8 cellular contexts compared by ENCODE assay signal in the genomic region with DNA sequence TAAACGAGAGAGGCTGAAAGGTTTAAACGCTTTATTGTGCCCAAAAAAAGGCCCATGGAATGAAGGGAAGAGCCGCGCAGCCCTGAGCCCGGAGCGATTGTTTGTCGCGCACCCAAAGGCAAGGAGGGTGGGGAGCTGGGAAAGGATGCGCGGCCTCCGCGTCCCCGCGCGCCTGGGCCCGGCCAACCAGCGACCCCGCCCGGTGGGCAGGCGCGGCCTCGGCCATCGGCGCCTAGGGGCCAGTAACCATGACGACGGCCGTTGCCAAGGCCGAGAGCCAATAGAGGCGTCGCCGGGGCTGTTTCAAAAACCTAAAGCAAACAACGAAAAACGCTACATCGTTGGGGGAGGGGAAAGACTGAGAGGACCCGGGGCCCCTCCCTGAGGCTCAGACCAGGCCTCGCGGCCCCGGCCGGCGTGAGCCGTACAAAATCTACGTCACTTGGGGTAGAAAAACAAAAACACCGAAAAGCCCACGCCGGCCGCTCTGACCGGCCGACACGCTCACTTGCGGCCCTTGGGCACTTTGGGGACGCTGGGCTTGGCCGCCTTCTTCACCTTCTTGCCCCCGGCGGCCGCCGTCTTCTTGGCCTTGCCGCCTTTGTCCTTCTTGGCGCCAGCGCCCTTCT. TPM values are rescaled to one million over a fixed set of nuclear protein-coding genes. Genes with fewer than 3 reads are reported as not detected.
DNase-seq lines count a peak whose midpoint lies in the region; ATAC-seq, FAIRE-seq and TF ChIP-seq lines count a peak whose summit lies in the region.

No MANE protein-coding gene starts in this region.

- intact Hi-C loops in left ventricle myocardium inferior (cut with micrococcal nuclease), result no loop called here
- intact Hi-C loops in pancreas (cut with DNase I), result no loop called here

- 0% methylated on average over 59 of the region's 59 CpGs for WGBS in pancreas, 2 donors

- H3K36me3 ChIP-seq in BJ (ENCODE audit: control insufficient read depth, insufficient read depth, low read length), result no peaks in the 10 kb centered on the region
- no peaks in the 10 kb centered on the region for H3K36me3 ChIP-seq in astrocyte (ENCODE audit: insufficient read depth, low read length)
- no peaks in the 10 kb centered on the region for H3K36me3 ChIP-seq in left ventricle myocardium inferior
- H3K36me3 ChIP-seq in pancreas, result no peaks in the 10 kb centered on the region

- DNase-seq in BJ (ENCODE audit: low read depth) (peak; percentile 42), NCI-H1105 (lab: John Stamatoyannopoulos, UW) (peak; percentile 100), SKM-1 (lab: John Stamatoyannopoulos, UW; ENCODE audit: unreplicated experiment) (peak; percentile 55), astrocyte (ENCODE audit: low read depth) (peak; percentile 70), left ventricle myocardium inferior (peak; percentile 90), pancreas (peak; percentile 77 to 89 (median 84))

- FAIRE-seq in astrocyte (lab: Jason Lieb, UNC) (no peak), pancreas (lab: Jason Lieb, UNC) (no peak)

- H3K4me3 Mint-ChIP-seq in astrocyte (ENCODE audit: unreplicated experiment), result peak overlapping the region; percentile 83

- H3K4me1 ChIP-seq in astrocyte (ENCODE audit: insufficient read depth, low read length) (peaks cover 10% of the 10 kb centered on the region), left ventricle myocardium inferior (peaks cover 50% of the 10 kb centered on the region), pancreas (peaks cover 0 to 7% (median 4%) of the 10 kb centered on the region in 3 donors)

- H3K27ac ChIP-seq in astrocyte (ENCODE audit: low read depth, low read length) (peak overlapping the region; percentile 73), left ventricle myocardium inferior (replicated peaks) (peak overlapping the region; percentile 96), pancreas (peak overlapping the region; percentile 20 to 93 (median 85))

- peaks cover 13% of the 10 kb centered on the region for H3K36me3 Mint-ChIP-seq in astrocyte (ENCODE audit: low read depth, unreplicated experiment)

- CTCF ChIA-PET in BJ (lab: Yijun Ruan, JAX), result interaction anchor here (0.7 to 2.9 kb wide), 4 partner anchors 10 to 1644 kb away, joined by 3 to 14 read pairs (median 6); no protein-coding TSS in a partner anchor

- ATAC-seq in GM21360 (IDR thresholded peaks at IDR 0.05; ENCODE audit: unreplicated experiment), result peak; percentile 29
- peak; percentile 38 to 63 (median 62) for ATAC-seq in pancreas
- ATAC-seq in HG02870 (IDR thresholded peaks at IDR 0.05; ENCODE audit: unreplicated experiment), result no peak

- H4K20me1 ChIP-seq in astrocyte (ENCODE audit: insufficient read depth, low read length), result no peaks in the 10 kb centered on the region

- H3K27me3 ChIP-seq in BJ (ENCODE audit: control insufficient read depth, insufficient read depth, low read length) (no peaks in the 10 kb centered on the region), astrocyte (ENCODE audit: insufficient read depth, low read length) (no peaks in the 10 kb centered on the region), left ventricle myocardium inferior (ENCODE audit: low read depth) (no peaks in the 10 kb centered on the region), pancreas (no peaks in the 10 kb centered on the region)

- H3K9me3 ChIP-seq in astrocyte (ENCODE audit: insufficient read depth, low read depth, low read length), result no peaks in the 10 kb centered on the region
- no peaks in the 10 kb centered on the region for H3K9me3 ChIP-seq in left ventricle myocardium inferior (replicated peaks)
- H3K9me3 ChIP-seq in pancreas, result no peaks in the 10 kb centered on the region

- H3K79me2 ChIP-seq in astrocyte (ENCODE audit: insufficient read depth, low read length), result peaks cover 9% of the 10 kb centered on the region

- peak overlapping the region; percentile 38 for H2AFZ ChIP-seq in astrocyte (ENCODE audit: low read depth, low read length)

- TF ChIP-seq CTCF in BJ (IDR thresholded peaks at IDR 0.05; ENCODE audit: insufficient read depth, low read depth, low read length) (0 out of 2 replicates have a peak, but pooled peaks have one; percentile 3), astrocyte (IDR thresholded peaks at IDR 0.05; ENCODE audit: insufficient read depth, low read depth, low read length) (peak; percentile 2), left ventricle myocardium inferior (IDR thresholded peaks at IDR 0.05; ENCODE audit: borderline replicate concordance) (peak; percentile 12), pancreas (IDR thresholded peaks at IDR 0.05) (no peak)

- peak overlapping the region; percentile 99 for H3K4me2 ChIP-seq in astrocyte (ENCODE audit: low read length)

- no peak overlapping the region for H3K27ac Mint-ChIP-seq in astrocyte (ENCODE audit: unreplicated experiment)

- H3K4me3 ChIP-seq in BJ (ENCODE audit: low read depth, low read length) (peak overlapping the region; percentile 71), astrocyte (ENCODE audit: insufficient read depth, low read depth, low read length) (peak overlapping the region; percentile 96), left ventricle myocardium inferior (peak overlapping the region; percentile 97), pancreas (peak overlapping the region; percentile 62 to 90 (median 76))

- H3K9ac ChIP-seq in astrocyte (ENCODE audit: low read length), result peak overlapping the region; percentile 93

- H3K4me1 Mint-ChIP-seq in astrocyte (ENCODE audit: low read depth, unreplicated experiment), result peaks cover 9% of the 10 kb centered on the region

- peaks cover 3% of the 10 kb centered on the region for H3K27me3 Mint-ChIP-seq in astrocyte (ENCODE audit: low read depth, unreplicated experiment)

- no peaks in the 10 kb centered on the region for H3K9me3 Mint-ChIP-seq in astrocyte (ENCODE audit: unreplicated experiment)

- POLR2A ChIA-PET in BJ (lab: Charles Lee), result no interaction called here

RNA-seq across cellular contexts. Expression of a gene that starts 36.2 kb away (rescaled TPM):
- polyA plus RNA-seq in BJ (2011; rRNA removed) (23.1 and 27.2 TPM in 2 replicates), pancreas (10 to 100 TPM in 1 of 2 donors, 1 to 10 TPM in 1; 8.0 to 22.5 TPM)
- polyA minus RNA-seq in BJ (2011; rRNA and poly(A)+ RNA removed), result 5.3 and 9.3 TPM in 2 replicates
- total RNA-seq in astrocyte (22.4 and 27.4 TPM in 2 replicates), left ventricle myocardium inferior (38.5 TPM), pancreas (10 to 100 TPM in 4 of 6 donors, 1 to 10 TPM in 2; 8.1 to 14.0 (median 10.7) TPM)

Comparison
In these comparisons a context has a peak if more than half of its experiments do, and no peak if none do; other contexts are left out.
1. DNase-seq: peak in every context shown above with its lines; median percentile 100 in NCI-H1105; 90 in left ventricle myocardium inferior; 84 in pancreas; 70 in astrocyte; 55 in SKM-1; 42 in BJ.
2. CTCF ChIP-seq: peak in BJ (single experiment), astrocyte (single experiment) and left ventricle myocardium inferior (single experiment); none in pancreas (0 of 4).
3. Peak in every context shown above with its lines, with median percentiles within 50 percentile points of each other: H3K4me3 ChIP-seq and H3K27ac ChIP-seq.